In genomic region chr1:45339694-45340558, GRCh38 we compare ENCODE assay signal across 8 cellular contexts. TPM values are rescaled to one million over a fixed set of nuclear protein-coding genes. Genes with fewer than 3 reads are reported as not detected.
A peak's percentile ranks its signal among the peaks of the same experiment; 100 is the strongest.
DNase-seq lines count a peak whose midpoint lies in the region; ATAC-seq, FAIRE-seq and TF ChIP-seq lines count a peak whose summit lies in the region.

TSS of gene MUTYH (minus strand) at chr1:45340440. CDS start at chr1:45334505, 5,935 bp downstream.
TSS of gene TOE1 (plus strand) at chr1:45340170. CDS start at chr1:45340253, 83 bp downstream.

- peak within 1 kb of the TSS; percentile 83 for H4K5ac ChIP-seq in IMR-90 (ENCODE audit: low read depth, low read length)

- ATAC-seq in GM21528 (IDR thresholded peaks at IDR 0.05; ENCODE audit: low FRiP score, unreplicated experiment) (peak; percentile 86), IMR-90 (ENCODE audit: low read depth) (peak; percentile 95)

- TSS peak; percentile 49 for BruUV-seq in IMR-90 (replicated peaks; lab: Mats Ljungman, UMichigan)
- BruUV-seq in OCI-LY7 (replicated peaks; lab: Mats Ljungman, UMichigan), result no TSS peak
- BruUV-seq in endothelial cell of umbilical vein (replicated peaks; lab: Mats Ljungman, UMichigan), result no TSS peak

- peaks cover 21 to 49% of the 10 kb centered on the region in 2 experiments for H3K79me1 ChIP-seq in IMR-90 (ENCODE audit: low read depth in 1 of 2, low read length in 2 of 2)

- H3K27ac Mint-ChIP-seq in mesothelial cell of epicardium, result peak within 1 kb of the TSS; percentile 93

- H4K20me1 ChIP-seq in IMR-90 (ENCODE audit: insufficient read depth, low read length), result no peaks in the 10 kb centered on the region; the same call in 1 of the 2 replicates
- H4K20me1 ChIP-seq in OCI-LY7 (ENCODE audit: insufficient read depth, low read length), result no peaks in the 10 kb centered on the region
- H4K20me1 ChIP-seq in endothelial cell of umbilical vein (replicated peaks; ENCODE audit: control insufficient read depth, extremely low read depth, insufficient read depth, low read length), result no peaks in the 10 kb centered on the region

- H3K36me3 ChIP-seq in IMR-90 (ENCODE audit: control insufficient read depth, insufficient read depth, low read length) (peaks cover 30% of the 10 kb centered on the region), OCI-LY7 (ENCODE audit: insufficient read depth, low read length) (peaks cover 52% of the 10 kb centered on the region), endothelial cell of umbilical vein (ENCODE audit: control insufficient read depth in 2 of 2, extremely low read depth in 1 of 2, insufficient read depth in 2 of 2, low read length in 2 of 2) (peaks cover 8 to 11% of the 10 kb centered on the region in 2 experiments)

- peak within 1 kb of the TSS; percentile 87 for H3K4ac ChIP-seq in IMR-90 (ENCODE audit: low read depth, low read length)

- FAIRE-seq in endothelial cell of umbilical vein (lab: Jason Lieb, UNC), result peak; percentile 99

- 0 out of 2 replicates have a peak, but pooled peaks have one; percentile 0 for TF ChIP-seq CTCF in IMR-90 (conservative IDR thresholded peaks at IDR 0.05; ENCODE audit: low read depth, low read length)
- TF ChIP-seq CTCF in OCI-LY7 (conservative IDR thresholded peaks at IDR 0.05; ENCODE audit: low read length), result no peak
- TF ChIP-seq CTCF in endothelial cell of umbilical vein (IDR thresholded peaks at IDR 0.05; ENCODE audit: extremely low read depth in 1 of 2, insufficient read depth in 1 of 2, low read depth in 1 of 2, low read length in 2 of 2), result no peak
- no peak for TF ChIP-seq CTCF in mesothelial cell of epicardium (IDR thresholded peaks at IDR 0.05; ENCODE audit: unreplicated experiment)

- H3K36me3 Mint-ChIP-seq in mesothelial cell of epicardium, result peaks cover 11% of the 10 kb centered on the region

- DNase-seq in DMS 273 treated with DMSO at 0.1 percent for 48 hours (lab: John Stamatoyannopoulos, UW) (peak; percentile 86), IMR-90 (peak; percentile 86), OCI-LY7 (ENCODE audit: low spot score) (peak; percentile 95), activated T-cell treated with anti-CD3 and anti-CD28 coated beads for 1 hour (ENCODE audit: low read depth) (peak; percentile 84), endothelial cell of umbilical vein (ENCODE audit: low read depth, low spot score) (peak; percentile 94), mesothelial cell of epicardium (ENCODE audit: low spot score in 2 of 2, unreplicated experiment in 2 of 2) (peak; percentile 77 to 88)
- peak; percentile 86 for DNase-seq in stimulated activated CD8-positive, alpha-beta memory T cell treated with anti-CD3 and anti-CD28 coated beads, Interleukin-15, amount 100 ng/mL, for 4 hours (ENCODE audit: low read depth in 2 of 2)

- H3K27ac ChIP-seq in IMR-90 (ENCODE audit: insufficient read depth, low read length) (peak within 1 kb of the TSS; percentile 94), OCI-LY7 (ENCODE audit: low read depth, low read length, poor library complexity, severe bottlenecking) (peak within 1 kb of the TSS; percentile 85), endothelial cell of umbilical vein (ENCODE audit: insufficient read depth, low read depth, low read length) (peak within 1 kb of the TSS; percentile 85)

- peak within 1 kb of the TSS; percentile 93 for H2BK5ac ChIP-seq in IMR-90 (ENCODE audit: low read depth, low read length, poor library complexity, severe bottlenecking)

- H2BK20ac ChIP-seq in IMR-90 (ENCODE audit: low read depth, low read length), result no peak within 1 kb of the TSS

- WGBS in IMR-90 (ENCODE audit: extremely low coverage in 2 of 2, insufficient read length in 1 of 2), 2 experiments, result 1% methylated on average over 33 of the region's 74 CpGs; no CpG with 5 or more reads in 1 of the 2 experiments

- peak within 1 kb of the TSS; percentile 84 for H2AK5ac ChIP-seq in IMR-90 (ENCODE audit: low read depth, low read length)

- H3K4me2 ChIP-seq in IMR-90 (ENCODE audit: low read depth, low read length) (peak within 1 kb of the TSS; percentile 92), OCI-LY7 (ENCODE audit: low read length) (peak within 1 kb of the TSS; percentile 95), endothelial cell of umbilical vein (ENCODE audit: insufficient read depth, low read length) (peak within 1 kb of the TSS; percentile 75)

- peaks cover 34% of the 10 kb centered on the region for H3K79me2 ChIP-seq in OCI-LY7 (ENCODE audit: insufficient read depth, low read depth, low read length)
- peaks cover 24% of the 10 kb centered on the region for H3K79me2 ChIP-seq in endothelial cell of umbilical vein (ENCODE audit: control insufficient read depth, insufficient read depth, low read length)

- H3K4me3 ChIP-seq in IMR-90 (ENCODE audit: insufficient read depth, low read depth, low read length) (peak within 1 kb of the TSS; percentile 79), OCI-LY7 (ENCODE audit: low read depth, low read length, poor library complexity, severe bottlenecking) (peak within 1 kb of the TSS; percentile 81), endothelial cell of umbilical vein (replicated peaks in 1 of 3; ENCODE audit: insufficient read depth in 1 of 3, low read depth in 1 of 3, low read length in 3 of 3) (peak within 1 kb of the TSS; percentile 48 to 82 (median 56))

- H3K14ac ChIP-seq in IMR-90 (replicated peaks; ENCODE audit: low read depth, low read length), result peak within 1 kb of the TSS; percentile 94

- H3K9ac ChIP-seq in IMR-90 (ENCODE audit: low read depth, low read length) (peak within 1 kb of the TSS; percentile 90), endothelial cell of umbilical vein (replicated peaks; ENCODE audit: extremely low read depth, insufficient read depth, low read length) (peak within 1 kb of the TSS; percentile 81)

- no peaks in the 10 kb centered on the region for H3K9me2 ChIP-seq in OCI-LY7 (ENCODE audit: insufficient read depth, low read length)

- in situ Hi-C loops in IMR-90 (cut with MboI; ENCODE audit: low sequenced_read_pairs), result no loop called here

- H3K4me3 Mint-ChIP-seq in mesothelial cell of epicardium, result peak within 1 kb of the TSS; percentile 90

- H3K18ac ChIP-seq in IMR-90 (ENCODE audit: low read depth, low read length), result peak within 1 kb of the TSS; percentile 62

- peak within 1 kb of the TSS; percentile 100 for H2AFZ ChIP-seq in IMR-90 (replicated peaks; ENCODE audit: low read length, poor library complexity)
- H2AFZ ChIP-seq in OCI-LY7 (ENCODE audit: low read length), result peak within 1 kb of the TSS; percentile 40
- H2AFZ ChIP-seq in endothelial cell of umbilical vein (ENCODE audit: low read depth, low read length), result peak within 1 kb of the TSS; percentile 63

- peak; percentile 81 for TF ChIP-seq POLR2A in IMR-90 (IDR thresholded peaks at IDR 0.05; ENCODE audit: low read depth, low read length)
- peak; percentile 72 for TF ChIP-seq POLR2A in endothelial cell of umbilical vein (IDR thresholded peaks at IDR 0.05; ENCODE audit: low read depth, low read length)

- H3K9me3 ChIP-seq in IMR-90 (ENCODE audit: control insufficient read depth, insufficient read depth, low read length) (no peaks in the 10 kb centered on the region), OCI-LY7 (ENCODE audit: low read length) (no peaks in the 10 kb centered on the region; the same call in 1 of the 2 replicates), endothelial cell of umbilical vein (replicated peaks; ENCODE audit: control insufficient read depth, insufficient read depth, low read length) (no peaks in the 10 kb centered on the region)

- no peaks in the 10 kb centered on the region for H3K27me3 Mint-ChIP-seq in mesothelial cell of epicardium (ENCODE audit: low read depth)

- TF ChIP-seq RAD21 in IMR-90 (IDR thresholded peaks at IDR 0.05; ENCODE audit: low read length), result no peak

- dilution Hi-C loops in IMR-90 (cut with HindIII; ENCODE audit: low sequenced_read_pairs, unreplicated experiment), result no loop called here
- dilution Hi-C loops in endothelial cell of umbilical vein (cut with MboI; ENCODE audit: extremely low pct_ligation_motif_present, low sequenced_read_pairs), result no loop called here

- intact Hi-C loops in IMR-90 (cut with micrococcal nuclease), result loop anchor here (5.0 kb wide), 1 partner anchor 328 kb away; the partner anchor contains the start of genes HECTD3 and UROD
- intact Hi-C loops in OCI-LY7 (cut with micrococcal nuclease; ENCODE audit: unreplicated experiment), result loop anchor here (1.0 to 5.0 kb wide), 5 partner anchors 12 to 346 kb away; partner anchors contain the start of genes GPBP1L1, NASP and TESK2
- intact Hi-C loops in endothelial cell of umbilical vein (cut with micrococcal nuclease), result loop anchor here (1.0 to 5.0 kb wide), 7 partner anchors 13 to 347 kb away; partner anchors contain the start of genes CCDC163, GPBP1L1, MMACHC and TESK2

- peaks cover 9% of the 10 kb centered on the region for H3K9me1 ChIP-seq in IMR-90 (ENCODE audit: insufficient read depth, low read length)
- no peaks in the 10 kb centered on the region for H3K9me1 ChIP-seq in endothelial cell of umbilical vein (replicated peaks; ENCODE audit: control insufficient read depth, extremely low read depth, insufficient read depth, low read length)

- H3K4me1 ChIP-seq in IMR-90 (ENCODE audit: control insufficient read depth, insufficient read depth, low read length) (peaks cover 10% of the 10 kb centered on the region; the same call in 1 of the 2 replicates), OCI-LY7 (ENCODE audit: insufficient read depth, low read length, poor library complexity, severe bottlenecking) (peaks cover 29% of the 10 kb centered on the region), endothelial cell of umbilical vein (ENCODE audit: control insufficient read depth, extremely low read depth, insufficient read depth, low read length) (peaks cover 22% of the 10 kb centered on the region)

- H3K23ac ChIP-seq in IMR-90 (ENCODE audit: low read depth, low read length), result peak within 1 kb of the TSS; percentile 91

- H3K56ac ChIP-seq in IMR-90 (ENCODE audit: extremely low read depth, insufficient read depth, low read length), result peak within 1 kb of the TSS; percentile 95

- peaks cover 22% of the 10 kb centered on the region for H3K4me1 Mint-ChIP-seq in mesothelial cell of epicardium

- peak within 1 kb of the TSS; percentile 98 for H2AK9ac ChIP-seq in IMR-90 (replicated peaks; ENCODE audit: low read depth, low read length, poor library complexity)

- no peaks in the 10 kb centered on the region for H3K27me3 ChIP-seq in IMR-90 (ENCODE audit: control insufficient read depth, insufficient read depth, low read length)
- no peaks in the 10 kb centered on the region for H3K27me3 ChIP-seq in endothelial cell of umbilical vein (ENCODE audit: control insufficient read depth in 2 of 2, insufficient read depth in 2 of 2, low read length in 2 of 2)

- H4K91ac ChIP-seq in IMR-90 (ENCODE audit: insufficient read depth, low read depth, low read length), result peak within 1 kb of the TSS; percentile 91

- CTCF ChIA-PET in IMR-90 (lab: Yijun Ruan, JAX) (interaction anchor here (1.1 to 1.5 kb wide), 2 partner anchors 21 to 321 kb away, joined by 3 to 4 read pairs; no protein-coding TSS in a partner anchor), OCI-LY7 (lab: Charles Lee; ENCODE audit: unreplicated experiment) (interaction anchor here (0.5 to 1.6 kb wide), 9 partner anchors 35 to 998 kb away, joined by 3 to 8 read pairs (median 6); partner anchors contain the start of genes CCDC163 and MMACHC), endothelial cell of umbilical vein (lab: Charles Lee) (interaction anchor here (0.8 to 3.5 kb wide), 16 partner anchors 9 to 549 kb away, joined by 3 to 35 read pairs (median 8); partner anchors contain the start of genes HECTD3, TESK2 and UROD)

- H3K9me3 Mint-ChIP-seq in mesothelial cell of epicardium, result no peaks in the 10 kb centered on the region

- peak within 1 kb of the TSS; percentile 78 to 98 for H4K8ac ChIP-seq in IMR-90 (ENCODE audit: low read depth in 2 of 2, low read length in 2 of 2)

- H2BK120ac ChIP-seq in IMR-90 (ENCODE audit: low read depth, low read length), result peak within 1 kb of the TSS; percentile 62; the same call in 1 of the 2 replicates

- POLR2A ChIA-PET in IMR-90 (lab: Charles Lee; ENCODE audit: unreplicated experiment), result interaction anchor here (1.2 kb wide), 1 partner anchor 153 kb away, joined by 3 read pairs; no protein-coding TSS in a partner anchor
- POLR2A ChIA-PET in OCI-LY7 (lab: Charles Lee), result interaction anchor here (0.5 to 3.5 kb wide), 33 partner anchors 9 to 618 kb away, joined by 3 to 45 read pairs (median 4); partner anchors contain the start of genes AKR1A1, CCDC163, HPDL and MMACHC
- POLR2A ChIA-PET in endothelial cell of umbilical vein (lab: Charles Lee), result interaction anchor here (0.6 to 2.9 kb wide), 15 partner anchors 9 to 610 kb away, joined by 3 to 33 read pairs (median 5); partner anchors contain the start of genes CCDC163, HPDL, MMACHC and PRDX1

- peak within 1 kb of the TSS; percentile 75; the same call in 1 of the 3 replicates for H2BK15ac ChIP-seq in IMR-90 (ENCODE audit: low read depth, low read length)

RNA-seq across cellular contexts. Expression of gene MUTYH, which starts in this region (rescaled TPM):
- total RNA-seq in IMR-90 (2012; rRNA removed) (8.9 and 9.1 TPM in 2 replicates), OCI-LY7 (2022) (69.7 and 70.1 TPM in 2 replicates), endothelial cell of umbilical vein (14.3 and 16.6 TPM in 2 replicates), mesothelial cell of epicardium (39.5 to 43.1 TPM (median 43.0 TPM) in 3 replicates)
- polyA plus RNA-seq in IMR-90 (2012; rRNA removed) (14.3 and 14.6 TPM in 2 replicates), endothelial cell of umbilical vein (12.3 and 15.0 TPM in 2 replicates)
- polyA plus RNA-seq in IMR-90 (2012; cell fraction: cytosol; rRNA removed), result 7.2 and 8.2 TPM in 2 replicates
- polyA plus RNA-seq in IMR-90 (2012; cell fraction: nucleus; rRNA removed; ENCODE audit: low replicate concordance), result 43.0 and 103 TPM in 2 replicates
- total RNA-seq in OCI-LY7 (2014; rRNA removed; shearing (Covaris generic)), result 46.6 and 52.6 TPM in 2 replicates
- 7.5 and 10.4 TPM in 2 replicates for polyA plus RNA-seq in endothelial cell of umbilical vein (2011; cell fraction: cytosol; rRNA removed)
- polyA plus RNA-seq in endothelial cell of umbilical vein (2011; cell fraction: nucleus; rRNA removed), result 57.5 and 66.2 TPM in 2 replicates
- polyA plus RNA-seq in endothelial cell of umbilical vein (2012), result 6.0 and 8.2 TPM in 2 replicates
- polyA minus RNA-seq in endothelial cell of umbilical vein, result 6.1 and 9.3 TPM in 2 replicates
- polyA minus RNA-seq in endothelial cell of umbilical vein (2011; cell fraction: cytosol; rRNA and poly(A)+ RNA removed), result 8.7 TPM
- 11.3 and 14.0 TPM in 2 replicates for polyA minus RNA-seq in endothelial cell of umbilical vein (2011; cell fraction: nucleus; rRNA and poly(A)+ RNA removed)

RNA-seq across cellular contexts. Expression of gene TOE1, which starts in this region (rescaled TPM):
- total RNA-seq in IMR-90 (2012; rRNA removed), result 18.6 and 18.9 TPM in 2 replicates
- polyA plus RNA-seq in IMR-90 (2012; rRNA removed), result 15.5 and 16.8 TPM in 2 replicates
- polyA plus RNA-seq in IMR-90 (2012; cell fraction: cytosol; rRNA removed), result 9.0 and 11.3 TPM in 2 replicates
- 16.8 and 18.9 TPM in 2 replicates for polyA plus RNA-seq in IMR-90 (2012; cell fraction: nucleus; rRNA removed; ENCODE audit: low replicate concordance)
- total RNA-seq in OCI-LY7 (2014; rRNA removed; shearing (Covaris generic)), result 23.7 and 30.2 TPM in 2 replicates
- total RNA-seq in OCI-LY7 (2022), result 22.1 and 24.4 TPM in 2 replicates
- 15.8 and 16.3 TPM in 2 replicates for total RNA-seq in endothelial cell of umbilical vein
- 24.9 and 25.2 TPM in 2 replicates for polyA plus RNA-seq in endothelial cell of umbilical vein
- polyA plus RNA-seq in endothelial cell of umbilical vein (2011; cell fraction: cytosol; rRNA removed), result 25.3 and 32.1 TPM in 2 replicates
- polyA plus RNA-seq in endothelial cell of umbilical vein (2011; cell fraction: nucleus; rRNA removed), result 33.1 and 34.5 TPM in 2 replicates
- polyA plus RNA-seq in endothelial cell of umbilical vein (2012), result 10.8 and 12.9 TPM in 2 replicates
- polyA minus RNA-seq in endothelial cell of umbilical vein, result 27.8 and 33.5 TPM in 2 replicates
- polyA minus RNA-seq in endothelial cell of umbilical vein (2011; cell fraction: cytosol; rRNA and poly(A)+ RNA removed), result 30.7 TPM
- polyA minus RNA-seq in endothelial cell of umbilical vein (2011; cell fraction: nucleus; rRNA and poly(A)+ RNA removed), result 13.7 and 21.1 TPM in 2 replicates
- 10.9 to 14.0 TPM (median 13.2 TPM) in 3 replicates for total RNA-seq in mesothelial cell of epicardium

Comparison
In these comparisons a context has a peak if more than half of its experiments do, and no peak if none do; other contexts are left out.
1. Peak in every context shown above with its lines: DNase-seq, ATAC-seq, H3K4me3 ChIP-seq and H3K27ac ChIP-seq.
2. H2AFZ ChIP-seq: peak in every context shown above with its lines; median percentile 100 in IMR-90; 63 in endothelial cell of umbilical vein; 40 in OCI-LY7.